ENCODE assay signal across 33 cellular contexts in the genomic region with DNA sequence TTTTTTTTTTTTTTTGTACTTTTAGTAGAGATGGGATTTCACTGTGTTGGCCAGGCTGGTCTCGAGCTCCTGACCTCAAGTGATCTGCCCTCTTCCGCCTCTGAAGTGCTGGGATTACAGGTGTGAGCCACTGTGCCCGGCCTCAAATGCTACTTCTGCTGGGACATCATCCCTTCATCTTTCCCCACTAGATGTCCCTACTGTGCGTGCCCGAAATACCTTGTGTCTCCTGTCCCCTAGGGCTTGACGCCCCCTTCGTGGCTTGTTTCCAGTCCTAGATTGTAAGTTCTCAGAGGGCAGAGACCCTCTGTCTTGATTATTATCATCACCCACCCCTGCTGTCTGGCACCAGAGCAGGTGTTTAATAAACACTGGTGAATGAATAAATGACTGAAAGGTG. TPM values are rescaled to one million over a fixed set of nuclear protein-coding genes. Genes with fewer than 3 reads are reported as not detected.
DNase-seq lines count a peak whose midpoint lies in the region; ATAC-seq and TF ChIP-seq lines count a peak whose summit lies in the region.
"Had no signal": no experiment of that assay in that cellular context is flagged by ENCODE, and none has a peak within 500 bp of the region (broad histone marks: within the 10 kb centered on the region; RNA-seq: fewer than 3 reads in every experiment).

No MANE protein-coding gene starts in this region.

- ATAC-seq in right cardiac atrium, result no peak
- ATAC-seq: activated naive CD8-positive, alpha-beta T cell treated with anti-CD3 and anti-CD28 coated beads, Interleukin-2, amount 50 U/mL, for 24 hours; effector memory CD8-positive, alpha-beta T cell; stimulated activated naive CD8-positive, alpha-beta T cell treated with anti-CD3 and anti-CD28 coated beads, Interleukin-15, Interleukin-2, amounts not matched to agents 100 U/mL and 50 U/mL, for 24 hours had no signal

- POLR2A ChIA-PET in OCI-LY7 (lab: Charles Lee), result no interaction called here

- TF ChIP-seq CTCF in left ventricle myocardium inferior (IDR thresholded peaks at IDR 0.05; ENCODE audit: borderline replicate concordance) (peak; percentile 16), OCI-LY7 (conservative IDR thresholded peaks at IDR 0.05; ENCODE audit: low read length) (peak; percentile 55)

- no peaks in the 10 kb centered on the region for H3K79me2 ChIP-seq in OCI-LY7 (ENCODE audit: insufficient read depth, low read depth, low read length)
- H3K79me2 ChIP-seq: hepatocyte had no signal

- CTCF ChIA-PET in OCI-LY7 (lab: Charles Lee; ENCODE audit: unreplicated experiment), result no interaction called here

- no peaks in the 10 kb centered on the region for H3K9me3 ChIP-seq in left ventricle myocardium inferior (replicated peaks)
- H3K9me3 ChIP-seq in right cardiac atrium (ENCODE audit: control insufficient read depth, low read length), result no peaks in the 10 kb centered on the region
- H3K9me3 ChIP-seq in OCI-LY7 (ENCODE audit: low read length), result no peaks in the 10 kb centered on the region
- H3K9me3 ChIP-seq in ectodermal cell (ENCODE audit: control insufficient read depth, low read length), result no peaks in the 10 kb centered on the region
- H3K9me3 ChIP-seq: esophagus muscularis mucosa, HAP-1, Peyer's patch, SJCRH30, spleen, thyroid gland had no signal

- H3K4me1 ChIP-seq in left ventricle myocardium inferior, result no peaks in the 10 kb centered on the region
- no peaks in the 10 kb centered on the region for H3K4me1 ChIP-seq in right cardiac atrium (ENCODE audit: control insufficient read depth, insufficient read depth, low read length)
- peaks cover 7% of the 10 kb centered on the region for H3K4me1 ChIP-seq in OCI-LY7 (ENCODE audit: insufficient read depth, low read length, poor library complexity, severe bottlenecking)
- peaks cover 10% of the 10 kb centered on the region for H3K4me1 ChIP-seq in ectodermal cell (ENCODE audit: control insufficient read depth, insufficient read depth, low read length)
- H3K4me1 ChIP-seq: esophagus muscularis mucosa, Peyer's patch, SJCRH30, spleen, thyroid gland had no signal

- BruUV-seq in OCI-LY7 (replicated peaks; lab: Mats Ljungman, UMichigan), result no TSS peak

- intact Hi-C loops in left ventricle myocardium inferior (cut with micrococcal nuclease), result no loop called here
- intact Hi-C loops in right cardiac atrium (cut with DNase I), result no loop called here
- intact Hi-C loops in OCI-LY7 (cut with micrococcal nuclease; ENCODE audit: unreplicated experiment), result no loop called here

- H3K27ac ChIP-seq in left ventricle myocardium inferior (replicated peaks), result no peak overlapping the region
- no peak overlapping the region for H3K27ac ChIP-seq in right cardiac atrium (ENCODE audit: low read length)
- H3K27ac ChIP-seq in OCI-LY7 (ENCODE audit: low read depth, low read length, poor library complexity, severe bottlenecking), result no peak overlapping the region
- H3K27ac ChIP-seq in ectodermal cell (ENCODE audit: insufficient read depth, low read depth, low read length, poor library complexity, severe bottlenecking), result peak overlapping the region; percentile 91
- H3K27ac ChIP-seq: esophagus muscularis mucosa, hepatocyte, Peyer's patch, SJCRH30, thyroid gland, VCaP had no signal

- H3K27me3 ChIP-seq in left ventricle myocardium inferior (ENCODE audit: low read depth) (no peaks in the 10 kb centered on the region), right cardiac atrium (ENCODE audit: control insufficient read depth, insufficient read depth) (no peaks in the 10 kb centered on the region), ectodermal cell (ENCODE audit: control insufficient read depth, insufficient read depth, low read length, poor library complexity, severe bottlenecking) (no peaks in the 10 kb centered on the region)
- H3K27me3 ChIP-seq: esophagus muscularis mucosa, hepatocyte, Peyer's patch, SJCRH30, spleen, thyroid gland had no signal

- H3K4me2 ChIP-seq in OCI-LY7 (ENCODE audit: low read length), result no peak overlapping the region
- H3K4me2 ChIP-seq: hepatocyte had no signal

- H3K4me3 ChIP-seq in left ventricle myocardium inferior (no peak overlapping the region), right cardiac atrium (ENCODE audit: low read length) (no peak overlapping the region), OCI-LY7 (ENCODE audit: low read depth, low read length, poor library complexity, severe bottlenecking) (no peak overlapping the region), ectodermal cell (ENCODE audit: insufficient read depth, low read depth, low read length) (no peak overlapping the region)
- H3K4me3 ChIP-seq: esophagus muscularis mucosa, HAP-1, hepatocyte, lung, Peyer's patch, SJCRH30, spleen, thyroid gland had no signal

- H3K36me3 ChIP-seq in left ventricle myocardium inferior (no peaks in the 10 kb centered on the region), OCI-LY7 (ENCODE audit: insufficient read depth, low read length) (no peaks in the 10 kb centered on the region), ectodermal cell (ENCODE audit: control insufficient read depth, insufficient read depth, low read length) (no peaks in the 10 kb centered on the region)
- H3K36me3 ChIP-seq: esophagus muscularis mucosa, HAP-1, Peyer's patch, SJCRH30, spleen, thyroid gland had no signal

- H2AFZ ChIP-seq in OCI-LY7 (ENCODE audit: low read length), result no peak overlapping the region
- H2AFZ ChIP-seq: hepatocyte had no signal

- 76% methylated on average over 7 of the region's 7 CpGs for WGBS in right cardiac atrium
- 69 to 71% methylated on average over 7 of the region's 7 CpGs for WGBS in ectodermal cell, 2 experiments

- DNase-seq in left ventricle myocardium inferior (no peak), right cardiac atrium (no peak), OCI-LY7 (ENCODE audit: low spot score) (peak; percentile 14), NCI-H1694 (lab: John Stamatoyannopoulos, UW) (no peak), UCSD-AML1 (lab: John Stamatoyannopoulos, UW; ENCODE audit: unreplicated experiment) (no peak)
- no peak for DNase-seq in stimulated activated naive CD4-positive, alpha-beta T cell (lab: John Stamatoyannopoulos, UW)
- DNase-seq in stimulated activated CD4-positive, alpha-beta T cell treated with anti-CD3 and anti-CD28 coated beads, Interleukin-4, amount 100 ng/mL, for 4 hours, result no peak
- DNase-seq: activated CD4-positive, alpha-beta T cell treated with anti-CD3 and anti-CD28 coated beads, Interleukin-2, amount 50 U/mL, for 48 hours; activated CD8-positive, alpha-beta memory T cell treated with anti-CD3 and anti-CD28 coated beads, Interleukin-2, amount 50 U/mL, for 48 hours; activated effector memory CD4-positive, alpha-beta T cell treated with Interleukin-2 at 50 U/mL for 16 hours; activated naive CD8-positive, alpha-beta T cell treated with anti-CD3 and anti-CD28 coated beads, Interleukin-2, amount 50 U/mL, for 24 hours; DND-41; effector memory CD8-positive, alpha-beta T cell; NCI-H2029; occipital lobe; Peyer's patch; SJCRH30; spleen; stimulated activated CD4-positive, alpha-beta T cell treated with anti-CD3 and anti-CD28 coated beads, Interleukin-4, amount 100 ng/mL, for 1 hour; stimulated activated naive CD8-positive, alpha-beta T cell treated with anti-CD3 and anti-CD28 coated beads, Interleukin-15, Interleukin-2, amounts not matched to agents 100 U/mL and 50 U/mL, for 24 hours; thyroid gland had no signal

- no peaks in the 10 kb centered on the region for H4K20me1 ChIP-seq in OCI-LY7 (ENCODE audit: insufficient read depth, low read length)

- H3K9me2 ChIP-seq in OCI-LY7 (ENCODE audit: insufficient read depth, low read length), result no peaks in the 10 kb centered on the region

RNA-seq across cellular contexts. Expression of gene CCDC63, which starts 14.9 kb away (rescaled TPM):
- total RNA-seq in left ventricle myocardium inferior, result not detected
- not detected for total RNA-seq in right cardiac atrium
- not detected for polyA plus RNA-seq in right cardiac atrium
- total RNA-seq in OCI-LY7 (2014; rRNA removed; shearing (Covaris generic)), result not detected in 2 replicates
- not detected in 2 replicates for total RNA-seq in OCI-LY7 (2022)
- polyA plus RNA-seq in ectodermal cell (2013, experiment 1 of 4), result not detected
- polyA plus RNA-seq in ectodermal cell (2013, experiment 2 of 4), result 0.43 TPM
- 0.59 TPM for polyA plus RNA-seq in ectodermal cell (2013, experiment 3 of 4)
- polyA plus RNA-seq in ectodermal cell (2013, experiment 4 of 4), result 0.57 TPM
- total RNA-seq: A172; chondrocyte; esophagus muscularis mucosa; frontal cortex; hepatocyte; lung; occipital lobe; Peyer's patch; renal cortical epithelial cell; SJCRH30; spleen; T-helper 1 cell treated with Interleukin-12 subunit alpha and Interleukin-12 subunit beta and Interleukin-4 antibody, amounts not matched to agents 30 ng/mL and 1 ng/mL, for 36 hours; thyroid gland had no signal
- polyA plus RNA-seq: BJ, hepatocyte, lung, spleen had no signal

RNA-seq across cellular contexts. Expression of gene MYL2, which starts 58.6 kb away (rescaled TPM):
- total RNA-seq in left ventricle myocardium inferior (33,375 TPM), right cardiac atrium (10 to 100 TPM; 24.0 to 36.1 (median 28.1) TPM), OCI-LY7 (2022) (6.4 and 7.4 TPM in 2 replicates)
- polyA plus RNA-seq in right cardiac atrium, result 435 TPM
- not detected in 2 replicates for total RNA-seq in OCI-LY7 (2014; rRNA removed; shearing (Covaris generic))
- not detected for polyA plus RNA-seq in ectodermal cell (2013, experiment 1 of 4)
- polyA plus RNA-seq in ectodermal cell (2013, experiment 2 of 4), result not detected
- not detected for polyA plus RNA-seq in ectodermal cell (2013, experiment 3 of 4)
- not detected for polyA plus RNA-seq in ectodermal cell (2013, experiment 4 of 4)
- total RNA-seq: chondrocyte; esophagus muscularis mucosa; frontal cortex; hepatocyte; lung; occipital lobe; Peyer's patch; renal cortical epithelial cell; spleen; T-helper 1 cell treated with Interleukin-12 subunit alpha and Interleukin-12 subunit beta and Interleukin-4 antibody, amounts not matched to agents 30 ng/mL and 1 ng/mL, for 36 hours; thyroid gland had no signal
- polyA plus RNA-seq: BJ, hepatocyte had no signal

Comparison
In these comparisons a context has a peak if more than half of its experiments do, and no peak if none do; other contexts are left out.
1. RNA of gene MYL2, which starts 58.6 kb away (total RNA-seq): 33,375 TPM in left ventricle myocardium inferior (single experiment); 24.0 to 36.1 TPM in right cardiac atrium and 6.4 to 7.4 TPM in OCI-LY7; every median in the first group is over 100 times any median in the second.